8 cellular contexts compared by ENCODE assay signal in genomic region chr5:176361437-176362097, GRCh38.
A peak's percentile ranks its signal among the peaks of the same experiment; 100 is the strongest.
DNase-seq lines count a peak whose midpoint lies in the region; ATAC-seq lines count a peak whose summit lies in the region.

TSS of gene KIAA1191 (minus strand) at chr5:176361764. CDS start at chr5:176359508, 2,256 bp downstream.

- no peaks in the 10 kb centered on the region for H3K27me3 ChIP-seq in effector memory CD4-positive, alpha-beta T cell (replicated peaks; ENCODE audit: control insufficient read depth, insufficient read depth, low read length, poor library complexity, severe bottlenecking)

- peak; percentile 86 for ATAC-seq in GM19468 (IDR thresholded peaks at IDR 0.05; ENCODE audit: extremely low read depth, unreplicated experiment)

- peak within 1 kb of the TSS; percentile 77 for H3K4me3 ChIP-seq in effector memory CD4-positive, alpha-beta T cell (ENCODE audit: insufficient read depth, low read depth, low read length, poor library complexity, severe bottlenecking)

- peak within 1 kb of the TSS; percentile 74 for H3K27ac ChIP-seq in effector memory CD4-positive, alpha-beta T cell (ENCODE audit: insufficient read depth, low read length, poor library complexity, severe bottlenecking)

- peaks cover 14% of the 10 kb centered on the region for H3K36me3 ChIP-seq in effector memory CD4-positive, alpha-beta T cell (ENCODE audit: control insufficient read depth, insufficient read depth, low read length)

- DNase-seq in COLO829 (ENCODE audit: low spot score), result peak; percentile 55
- DNase-seq in HS-5 (ENCODE audit: low read depth), result peak; percentile 63
- peak; percentile 60 for DNase-seq in NK-92 (lab: John Stamatoyannopoulos, UW; ENCODE audit: unreplicated experiment)
- peak; percentile 96 for DNase-seq in activated CD8-positive, alpha-beta memory T cell treated with anti-CD3 and anti-CD28 coated beads for 24 hours
- DNase-seq in effector memory CD4-positive, alpha-beta T cell, result peak; percentile 89 to 92 (median 91)
- DNase-seq in medulla oblongata (ENCODE audit: extremely low spot score), result peak; percentile 94
- peak; percentile 88 for DNase-seq in stimulated activated CD8-positive, alpha-beta memory T cell treated with anti-CD3 and anti-CD28 coated beads, Interleukin-12 subunit alpha, Interleukin-12 subunit beta, amount 100 ng/mL, for 1 hour (ENCODE audit: low read depth)

- no peaks in the 10 kb centered on the region for H3K9me3 ChIP-seq in effector memory CD4-positive, alpha-beta T cell (ENCODE audit: control insufficient read depth, low read length)

- H3K4me1 ChIP-seq in effector memory CD4-positive, alpha-beta T cell (ENCODE audit: control insufficient read depth, insufficient read depth, low read length, poor library complexity, severe bottlenecking), result peaks cover 12% of the 10 kb centered on the region

Comparison
In these comparisons a context has a peak if more than half of its experiments do, and no peak if none do; other contexts are left out.
1. Peak in every context shown above with its lines: DNase-seq, ATAC-seq, H3K4me3 ChIP-seq and H3K27ac ChIP-seq.